In genomic region chr2:47249427-47249826, GRCh38 we compare ENCODE assay signal across 16 cellular contexts.
DNase-seq lines count a peak whose midpoint lies in the region; ATAC-seq and TF ChIP-seq lines count a peak whose summit lies in the region.
"Had no signal": no experiment of that assay in that cellular context is flagged by ENCODE, and none has a peak within 500 bp of the region (broad histone marks: within the 10 kb centered on the region; RNA-seq: fewer than 3 reads in every experiment).

No MANE protein-coding gene starts in this region.

- ATAC-seq in Panc1 (peak; percentile 67; the same call in 1 of the 2 replicates), upper lobe of right lung (peak; percentile 42), HG03045 (IDR thresholded peaks at IDR 0.05; ENCODE audit: unreplicated experiment) (no peak)

- H3K9me2 ChIP-seq in hepatocyte (replicated peaks; ENCODE audit: insufficient read depth), result no peaks in the 10 kb centered on the region

- no peaks in the 10 kb centered on the region for H3K9me3 ChIP-seq in Panc1 (ENCODE audit: control insufficient read depth, insufficient read depth, low read depth, low read length)
- H3K9me3 ChIP-seq in upper lobe of right lung, result no peaks in the 10 kb centered on the region
- no peaks in the 10 kb centered on the region for H3K9me3 ChIP-seq in hepatocyte (ENCODE audit: low read depth)
- H3K9me3 ChIP-seq: A549, adrenal gland, tibial artery had no signal

- H3K4me2 ChIP-seq in hepatocyte, result no peak overlapping the region
- H3K4me2 ChIP-seq: A549 had no signal

- no peaks in the 10 kb centered on the region for H3K27me3 ChIP-seq in Panc1 (ENCODE audit: control insufficient read depth, insufficient read depth, low read length)
- H3K27me3 ChIP-seq in upper lobe of right lung, result no peaks in the 10 kb centered on the region
- no peaks in the 10 kb centered on the region for H3K27me3 ChIP-seq in hepatocyte
- H3K27me3 ChIP-seq: adrenal gland, tibial artery had no signal

- no peak for TF ChIP-seq CTCF in Panc1 (IDR thresholded peaks at IDR 0.05)
- TF ChIP-seq CTCF in upper lobe of right lung (IDR thresholded peaks at IDR 0.05), result no peak
- TF ChIP-seq CTCF in hepatocyte (IDR thresholded peaks at IDR 0.05; ENCODE audit: poor library complexity), result no peak

- POLR2A ChIA-PET in Panc1 (lab: Charles Lee), result no interaction called here

- intact Hi-C loops in Panc1 (cut with micrococcal nuclease; ENCODE audit: unreplicated experiment), result no loop called here
- intact Hi-C loops in upper lobe of right lung (cut with DNase I), result no loop called here

- H3K4me3 ChIP-seq in Panc1 (ENCODE audit: low read depth in 2 of 2, low read length in 2 of 2) (no peak overlapping the region), upper lobe of right lung (no peak overlapping the region), hepatocyte (no peak overlapping the region)
- H3K4me3 ChIP-seq: A549, adrenal gland, tibial artery had no signal

- H3K36me3 ChIP-seq in Panc1 (ENCODE audit: control insufficient read depth, insufficient read depth, low read length) (no peaks in the 10 kb centered on the region), upper lobe of right lung (no peaks in the 10 kb centered on the region), hepatocyte (replicated peaks; ENCODE audit: insufficient read depth, low read depth) (no peaks in the 10 kb centered on the region)
- H3K36me3 ChIP-seq: adrenal gland, tibial artery, WERI-Rb-1 had no signal

- CTCF ChIA-PET in Panc1 (lab: Charles Lee), result interaction anchor here (0.5 kb wide), 1 partner anchor 138 kb away, joined by 5 read pairs; no protein-coding TSS in a partner anchor

- peak overlapping the region; percentile 65 for H3K27ac ChIP-seq in Panc1 (ENCODE audit: low read length)
- no peak overlapping the region for H3K27ac ChIP-seq in upper lobe of right lung
- no peak overlapping the region for H3K27ac ChIP-seq in hepatocyte
- H3K27ac ChIP-seq: adrenal gland, tibial artery, WERI-Rb-1 had no signal

- no peaks in the 10 kb centered on the region for H4K20me1 ChIP-seq in hepatocyte (ENCODE audit: insufficient read depth, poor library complexity, severe bottlenecking)

- in situ Hi-C loops in Panc1 (cut with HindIII; ENCODE audit: low pct_unique_long_range_greater_than_20kb, low sequenced_read_pairs), result no loop called here

- no peaks in the 10 kb centered on the region for H3K79me2 ChIP-seq in hepatocyte

- DNase-seq in NCI-H748 (lab: John Stamatoyannopoulos, UW; ENCODE audit: unreplicated experiment), result peak; percentile 13
- no peak for DNase-seq in NCI-H748 treated with DMSO at 0.1 percent for 48 hours (lab: John Stamatoyannopoulos, UW)
- DNase-seq in Panc1 (ENCODE audit: low read depth, low spot score), result no peak
- DNase-seq in iris pigment epithelial cell (ENCODE audit: low read depth), result peak; percentile 45
- DNase-seq in upper lobe of right lung, result no peak
- no peak for DNase-seq in DMS53 (lab: John Stamatoyannopoulos, UW)
- DNase-seq in hepatocyte (ENCODE audit: low spot score), result no peak
- DNase-seq: adrenal gland; CD8-positive, alpha-beta memory T cell; immature natural killer cell; occipital lobe; stimulated activated CD4-positive, alpha-beta T cell treated with anti-CD3 and anti-CD28 coated beads, Interleukin-4, amount 100 ng/mL, for 4 hours; tibial artery; WERI-Rb-1 had no signal

- WGBS in hepatocyte (ENCODE audit: low lambda C conversion rate, missing lambda C conversion rate), result 54% methylated on average over 8 of the region's 8 CpGs

- H3K4me1 ChIP-seq in Panc1 (ENCODE audit: control insufficient read depth, insufficient read depth, low read length) (peaks cover 22% of the 10 kb centered on the region), upper lobe of right lung (no peaks in the 10 kb centered on the region), hepatocyte (ENCODE audit: insufficient read depth) (peaks cover 6% of the 10 kb centered on the region)
- H3K4me1 ChIP-seq: adrenal gland, tibial artery had no signal

- no peak overlapping the region for H2AFZ ChIP-seq in hepatocyte

- no TSS peak for BruUV-seq in Panc1 (replicated peaks; lab: Mats Ljungman, UMichigan)

Comparison
In these comparisons a context has a peak if more than half of its experiments do, and no peak if none do; other contexts are left out.
1. DNase-seq: peak in NCI-H748 (single experiment) and iris pigment epithelial cell (single experiment); none in NCI-H748 treated with DMSO at 0.1 percent for 48 hours (single experiment), Panc1 (single experiment), upper lobe of right lung (single experiment), DMS53 (single experiment) and hepatocyte (single experiment).